In genomic region chr5:39657943-39658342, GRCh38 we compare ENCODE assay signal across 14 cellular contexts.
DNase-seq lines count a peak whose midpoint lies in the region; ATAC-seq and TF ChIP-seq lines count a peak whose summit lies in the region.
"Had no signal": no experiment of that assay in that cellular context is flagged by ENCODE, and none has a peak within 500 bp of the region (broad histone marks: within the 10 kb centered on the region; RNA-seq: fewer than 3 reads in every experiment).

No MANE protein-coding gene starts in this region.

- no peaks in the 10 kb centered on the region for H3K36me3 Mint-ChIP-seq in central memory CD8-positive, alpha-beta T cell (ENCODE audit: insufficient read depth)
- H3K36me3 Mint-ChIP-seq in neural progenitor cell, result no peaks in the 10 kb centered on the region

- no peaks in the 10 kb centered on the region for H3K9me3 Mint-ChIP-seq in central memory CD8-positive, alpha-beta T cell
- no peaks in the 10 kb centered on the region for H3K9me3 Mint-ChIP-seq in neural progenitor cell

- H3K27ac ChIP-seq in DND-41 (ENCODE audit: low read length) (no peak overlapping the region), neural progenitor cell (no peak overlapping the region)
- H3K27ac ChIP-seq: adrenal gland had no signal

- H3K36me3 ChIP-seq in DND-41 (ENCODE audit: insufficient read depth, low read length) (no peaks in the 10 kb centered on the region), neural progenitor cell (no peaks in the 10 kb centered on the region)
- H3K36me3 ChIP-seq: adrenal gland had no signal

- peaks cover 10% of the 10 kb centered on the region for H3F3A ChIP-seq in neural progenitor cell (ENCODE audit: low read depth)

- H4K20me1 ChIP-seq in DND-41 (ENCODE audit: insufficient read depth, low read length) (no peaks in the 10 kb centered on the region), neural progenitor cell (ENCODE audit: low read depth) (no peaks in the 10 kb centered on the region)

- H3K4me1 ChIP-seq in DND-41 (ENCODE audit: insufficient read depth, low read length), result peaks cover 15% of the 10 kb centered on the region
- peaks cover 12% of the 10 kb centered on the region for H3K4me1 ChIP-seq in neural progenitor cell
- H3K4me1 ChIP-seq: adrenal gland had no signal

- peak overlapping the region; percentile 20 for H3K27ac Mint-ChIP-seq in central memory CD8-positive, alpha-beta T cell (ENCODE audit: low read depth)
- no peak overlapping the region for H3K27ac Mint-ChIP-seq in neural progenitor cell

- H2AFZ ChIP-seq in DND-41 (ENCODE audit: low read depth, low read length) (no peak overlapping the region), neural progenitor cell (replicated peaks) (no peak overlapping the region)

- peaks cover 37% of the 10 kb centered on the region for H3K27me3 Mint-ChIP-seq in central memory CD8-positive, alpha-beta T cell
- peaks cover 3% of the 10 kb centered on the region for H3K27me3 Mint-ChIP-seq in neural progenitor cell (ENCODE audit: insufficient read depth, low read depth)

- no peak overlapping the region for H3K4me3 Mint-ChIP-seq in central memory CD8-positive, alpha-beta T cell
- H3K4me3 Mint-ChIP-seq in neural progenitor cell, result no peak overlapping the region

- H3K4me2 ChIP-seq in DND-41 (ENCODE audit: insufficient read depth, low read length) (no peak overlapping the region), neural progenitor cell (no peak overlapping the region)

- DNase-seq in DND-41, result no peak
- DNase-seq in M059J (ENCODE audit: low read depth), result peak; percentile 53
- no peak for DNase-seq in central memory CD8-positive, alpha-beta T cell (ENCODE audit: low spot score in 2 of 2)
- no peak for DNase-seq in NCI-H748 treated with DMSO at 0.1 percent for 48 hours (lab: John Stamatoyannopoulos, UW)
- no peak for DNase-seq in neural progenitor cell (ENCODE audit: low spot score)
- no peak for DNase-seq in pons (ENCODE audit: low spot score)
- DNase-seq: adrenal gland; mucosa of descending colon; NCI-H1092 treated with DMSO at 0.1 percent for 48 hours; Right ventricle myocardium superior; stimulated activated CD4-positive, alpha-beta T cell treated with anti-CD3 and anti-CD28 coated beads, Interleukin-4, amount 100 ng/mL, for 24 hours; stimulated activated CD8-positive, alpha-beta memory T cell treated with anti-CD3 and anti-CD28 coated beads, Interleukin-4, amount 100 ng/mL, for 48 hours had no signal

- no peaks in the 10 kb centered on the region for H3K9me3 ChIP-seq in DND-41 (ENCODE audit: insufficient read depth, low read length, severe bottlenecking)
- no peaks in the 10 kb centered on the region for H3K9me3 ChIP-seq in neural progenitor cell (ENCODE audit: low read depth)
- H3K9me3 ChIP-seq: adrenal gland, mucosa of descending colon had no signal

- TF ChIP-seq CTCF in DND-41 (IDR thresholded peaks at IDR 0.05; ENCODE audit: borderline replicate concordance, extremely low read depth, low read length, poor library complexity, severe bottlenecking) (no peak), neural progenitor cell (IDR thresholded peaks at IDR 0.05) (no peak)

- ATAC-seq in DND-41 (ENCODE audit: insufficient read depth, low read depth), result peak; percentile 47; the same call in 1 of the 3 replicates
- peak; percentile 52 for ATAC-seq in GM19351 (IDR thresholded peaks at IDR 0.05; ENCODE audit: unreplicated experiment)
- ATAC-seq in central memory CD8-positive, alpha-beta T cell (replicated peaks; ENCODE audit: extremely low read depth, poor library complexity, severe bottlenecking), result no peak
- no peak for ATAC-seq in HG03025 (IDR thresholded peaks at IDR 0.05; ENCODE audit: low FRiP score, unreplicated experiment)
- ATAC-seq: mucosa of descending colon had no signal

- H3K4me1 Mint-ChIP-seq in central memory CD8-positive, alpha-beta T cell, result peaks cover 13% of the 10 kb centered on the region
- peaks cover 13% of the 10 kb centered on the region for H3K4me1 Mint-ChIP-seq in neural progenitor cell

- H3K4me3 ChIP-seq in DND-41 (ENCODE audit: low read depth in 1 of 2, low read length in 2 of 2), result no peak overlapping the region
- no peak overlapping the region for H3K4me3 ChIP-seq in neural progenitor cell
- H3K4me3 ChIP-seq: adrenal gland, mucosa of descending colon had no signal

- H3K9ac ChIP-seq in DND-41 (ENCODE audit: low read depth, low read length) (no peak overlapping the region), neural progenitor cell (no peak overlapping the region)

- H3K79me2 ChIP-seq in DND-41 (ENCODE audit: insufficient read depth, low read length) (no peaks in the 10 kb centered on the region), neural progenitor cell (ENCODE audit: low read depth) (no peaks in the 10 kb centered on the region)

- peaks cover 3% of the 10 kb centered on the region for H3K27me3 ChIP-seq in DND-41 (ENCODE audit: insufficient read depth, low read length, poor library complexity)
- no peaks in the 10 kb centered on the region for H3K27me3 ChIP-seq in neural progenitor cell
- H3K27me3 ChIP-seq: adrenal gland had no signal

Comparison
In these comparisons a context has a peak if more than half of its experiments do, and no peak if none do; other contexts are left out.
1. ATAC-seq: peak in DND-41 (single experiment) and GM19351 (single experiment); none in central memory CD8-positive, alpha-beta T cell (single experiment) and HG03025 (single experiment).